Comparison of ENCODE assay signal across 8 cellular contexts in genomic region chrX:41559662-41560061, GRCh38.
DNase-seq lines count a peak whose midpoint lies in the region; ATAC-seq and TF ChIP-seq lines count a peak whose summit lies in the region.

No MANE protein-coding gene starts in this region.

- H3K9me3 ChIP-seq in AG04450 (ENCODE audit: control insufficient read depth, insufficient read depth, low read length) = no peaks in the 10 kb centered on the region
- H3K9me3 ChIP-seq in IMR-90 (ENCODE audit: control insufficient read depth, insufficient read depth, low read length) = no peaks in the 10 kb centered on the region

- no TSS peak for BruUV-seq in IMR-90 (replicated peaks; lab: Mats Ljungman, UMichigan)

- H3K56ac ChIP-seq in IMR-90 (ENCODE audit: extremely low read depth, insufficient read depth, low read length) = no peak overlapping the region

- H3K18ac ChIP-seq in IMR-90 (ENCODE audit: low read depth, low read length) = no peak overlapping the region

- no CpG with 5 or more reads among the region's 5 CpGs for WGBS in IMR-90 (ENCODE audit: extremely low coverage in 2 of 2, insufficient read length in 1 of 2), 2 experiments

- no peak overlapping the region for H2AFZ ChIP-seq in IMR-90 (replicated peaks; ENCODE audit: low read length, poor library complexity)

- TF ChIP-seq POLR2A in IMR-90 (IDR thresholded peaks at IDR 0.05; ENCODE audit: low read depth, low read length) = no peak; the same call in 1 of the 2 replicates

- peak overlapping the region; percentile 48; the same call in 1 of the 2 replicates for H2BK20ac ChIP-seq in IMR-90 (ENCODE audit: low read depth, low read length)

- H3K4me2 ChIP-seq in IMR-90 (ENCODE audit: low read depth, low read length) = peak overlapping the region; percentile 50; the same call in 1 of the 2 replicates

- no peak overlapping the region for H2AK5ac ChIP-seq in IMR-90 (ENCODE audit: low read depth, low read length)

- peak overlapping the region; percentile 6; the same call in 1 of the 2 replicates for H3K4ac ChIP-seq in IMR-90 (ENCODE audit: low read depth, low read length)

- H3K4me3 ChIP-seq in AG04450 (ENCODE audit: low read depth, low read length) (no peak overlapping the region), IMR-90 (ENCODE audit: insufficient read depth, low read depth, low read length) (no peak overlapping the region)

- peak overlapping the region in 1 of 2 experiments; percentile 15; a peak in 1 of 4 replicates for H4K8ac ChIP-seq in IMR-90 (ENCODE audit: low read depth in 2 of 2, low read length in 2 of 2)

- no peak overlapping the region for H2AK9ac ChIP-seq in IMR-90 (replicated peaks; ENCODE audit: low read depth, low read length, poor library complexity)

- no peak for TF ChIP-seq CTCF in AG04450 (IDR thresholded peaks at IDR 0.05; ENCODE audit: low read depth, low read length)
- TF ChIP-seq CTCF in IMR-90 (conservative IDR thresholded peaks at IDR 0.05; ENCODE audit: low read depth, low read length) = no peak

- TF ChIP-seq RAD21 in IMR-90 (IDR thresholded peaks at IDR 0.05; ENCODE audit: low read length) = no peak; the same call in 1 of the 2 replicates

- no peaks in the 10 kb centered on the region for H4K20me1 ChIP-seq in IMR-90 (ENCODE audit: insufficient read depth, low read length)

- in situ Hi-C loops in IMR-90 (cut with MboI; ENCODE audit: low sequenced_read_pairs) = loop anchor here (25.0 kb wide), 1 partner anchor 528 kb away; no protein-coding TSS in a partner anchor

- no peak overlapping the region for H4K5ac ChIP-seq in IMR-90 (ENCODE audit: low read depth, low read length)

- H2BK120ac ChIP-seq in IMR-90 (ENCODE audit: low read depth, low read length) = peak overlapping the region; percentile 44; the same call in 1 of the 2 replicates

- H3K9me1 ChIP-seq in IMR-90 (ENCODE audit: insufficient read depth, low read length) = peaks cover 2% of the 10 kb centered on the region; the same call in 1 of the 2 replicates

- POLR2A ChIA-PET in AG04450 (lab: Yijun Ruan, JAX) = no interaction called here
- POLR2A ChIA-PET in IMR-90 (lab: Charles Lee; ENCODE audit: unreplicated experiment) = no interaction called here

- peak overlapping the region; percentile 88 for H3K27ac ChIP-seq in AG04450 (ENCODE audit: low read depth, low read length)
- peak overlapping the region; percentile 56; the same call in 1 of the 2 replicates for H3K27ac ChIP-seq in IMR-90 (ENCODE audit: insufficient read depth, low read length)

- peak overlapping the region; percentile 66 for H2BK5ac ChIP-seq in IMR-90 (ENCODE audit: low read depth, low read length, poor library complexity, severe bottlenecking)

- H3K23ac ChIP-seq in IMR-90 (ENCODE audit: low read depth, low read length) = no peak overlapping the region

- no peak overlapping the region for H2BK15ac ChIP-seq in IMR-90 (ENCODE audit: low read depth, low read length)

- H3K27me3 ChIP-seq in AG04450 (ENCODE audit: control insufficient read depth, insufficient read depth, low read length) (no peaks in the 10 kb centered on the region), IMR-90 (ENCODE audit: control insufficient read depth, insufficient read depth, low read length) (no peaks in the 10 kb centered on the region; the same call in 1 of the 2 replicates)

- CTCF ChIA-PET in AG04450 (lab: Charles Lee) = no interaction called here
- CTCF ChIA-PET in IMR-90 (lab: Yijun Ruan, JAX) = no interaction called here

- H3K36me3 ChIP-seq in IMR-90 (ENCODE audit: control insufficient read depth, insufficient read depth, low read length) = no peaks in the 10 kb centered on the region

- 0 out of 2 replicates have a peak overlapping the region, but pooled peaks have one; percentile 2 for H4K91ac ChIP-seq in IMR-90 (ENCODE audit: insufficient read depth, low read depth, low read length)

- H3K9ac ChIP-seq in IMR-90 (ENCODE audit: low read depth, low read length) = no peak overlapping the region

- dilution Hi-C loops in IMR-90 (cut with HindIII; ENCODE audit: low sequenced_read_pairs, unreplicated experiment) = no loop called here

- H3K4me1 ChIP-seq in IMR-90 (ENCODE audit: control insufficient read depth, insufficient read depth, low read length) = peaks cover 3% of the 10 kb centered on the region

- H3K14ac ChIP-seq in IMR-90 (replicated peaks; ENCODE audit: low read depth, low read length) = 0 out of 2 replicates have a peak overlapping the region, but pooled peaks have one; percentile 27

- ATAC-seq in IMR-90 (ENCODE audit: low read depth) = peak; percentile 42
- no peak for ATAC-seq in GM21447 (IDR thresholded peaks at IDR 0.05; ENCODE audit: unreplicated experiment)
- no peak for ATAC-seq in GM21786 (IDR thresholded peaks at IDR 0.05; ENCODE audit: unreplicated experiment)

- peak; percentile 77 for DNase-seq in AG04450 (ENCODE audit: low read depth, low spot score)
- peak; percentile 95 for DNase-seq in IMR-90
- DNase-seq in astrocyte of the hippocampus (ENCODE audit: low read depth, low spot score) = peak; percentile 60
- peak; percentile 28 for DNase-seq in myocyte (ENCODE audit: low read depth)
- no peak for DNase-seq in NCI-H1048 (lab: John Stamatoyannopoulos, UW)
- DNase-seq in NCI-H2196 (lab: John Stamatoyannopoulos, UW; ENCODE audit: unreplicated experiment) = no peak

- no peaks in the 10 kb centered on the region for H3K79me1 ChIP-seq in IMR-90 (ENCODE audit: low read depth in 1 of 2, low read length in 2 of 2)

- intact Hi-C loops in IMR-90 (cut with micrococcal nuclease) = loop anchor here (2.0 to 10.0 kb wide), 6 partner anchors 175 to 1998 kb away; partner anchors contain the start of gene CASK

TF ChIP-seq in IMR-90, 13 proteins besides CTCF, POLR2A, EP300 and RAD21:
- TF ChIP-seq RCOR1 (IDR thresholded peaks at IDR 0.05; ENCODE audit: insufficient replicate concordance, low read length) = no peak
- 0 out of 2 replicates have a peak, but pooled peaks have one; percentile 26 for TF ChIP-seq FOS (IDR thresholded peaks at IDR 0.05; ENCODE audit: low read depth, low read length)
- TF ChIP-seq MAFK (IDR thresholded peaks at IDR 0.05; ENCODE audit: low read depth, low read length) = no peak
- 0 out of 2 replicates have a peak, but pooled peaks have one; percentile 29 for TF ChIP-seq MAZ (IDR thresholded peaks at IDR 0.05; ENCODE audit: borderline replicate concordance, low read depth, low read length)
- TF ChIP-seq CEBPB (IDR thresholded peaks at IDR 0.05; ENCODE audit: low read depth, low read length) = peak; percentile 45; the same call in 1 of the 2 replicates
- TF ChIP-seq RFX5 (IDR thresholded peaks at IDR 0.05; ENCODE audit: low read depth, low read length) = no peak
- peak; percentile 14; the same call in 1 of the 2 replicates for TF ChIP-seq SMC3 (IDR thresholded peaks at IDR 0.05; ENCODE audit: low read depth, low read length)
- TF ChIP-seq, protein P1, sequence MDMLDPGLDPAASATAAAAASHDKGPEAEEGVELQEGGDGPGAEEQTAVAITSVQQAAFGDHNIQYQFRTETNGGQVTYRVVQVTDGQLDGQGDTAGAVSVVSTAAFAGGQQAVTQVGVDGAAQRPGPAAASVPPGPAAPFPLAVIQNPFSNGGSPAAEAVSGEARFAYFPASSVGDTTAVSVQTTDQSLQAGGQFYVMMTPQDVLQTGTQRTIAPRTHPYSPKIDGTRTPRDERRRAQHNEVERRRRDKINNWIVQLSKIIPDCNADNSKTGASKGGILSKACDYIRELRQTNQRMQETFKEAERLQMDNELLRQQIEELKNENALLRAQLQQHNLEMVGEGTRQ (IDR thresholded peaks at IDR 0.05; ENCODE audit: low read depth, low read length) = no peak
- no peak for TF ChIP-seq NFE2L2 (IDR thresholded peaks at IDR 0.05; ENCODE audit: low read depth, low read length)
- TF ChIP-seq BHLHE40 (IDR thresholded peaks at IDR 0.05; ENCODE audit: low read depth, low read length) = peak; percentile 11; the same call in 1 of the 2 replicates
- TF ChIP-seq ELK1 (IDR thresholded peaks at IDR 0.05; ENCODE audit: borderline replicate concordance, low read depth, low read length) = no peak
- no peak for TF ChIP-seq MXI1 (IDR thresholded peaks at IDR 0.05; ENCODE audit: borderline replicate concordance, low read depth, low read length)
- TF ChIP-seq CHD1 (IDR thresholded peaks at IDR 0.05; ENCODE audit: low read depth, low read length) = no peak

Comparison
In these comparisons a context has a peak if more than half of its experiments do, and no peak if none do; other contexts are left out.
1. DNase-seq: peak in AG04450 (single experiment), IMR-90 (single experiment), astrocyte of the hippocampus (single experiment) and myocyte (single experiment); none in NCI-H1048 (single experiment) and NCI-H2196 (single experiment).